Comparison of ENCODE assay signal across 8 cellular contexts in genomic region chr15:43777293-43777819, GRCh38. TPM values are rescaled to one million over a fixed set of nuclear protein-coding genes. Genes with fewer than 3 reads are reported as not detected.
A peak's percentile ranks its signal among the peaks of the same experiment; 100 is the strongest.
DNase-seq lines count a peak whose midpoint lies in the region; ATAC-seq and TF ChIP-seq lines count a peak whose summit lies in the region.

No MANE protein-coding gene starts in this region.

- DNase-seq in Caco-2: no peak
- DNase-seq in PC-3: peak; percentile 77
- peak; percentile 86 to 93 for DNase-seq in activated T-cell treated with anti-CD3 and anti-CD28 coated beads, Interleukin-2, amount 50 U/mL, for 72 hours
- peak; percentile 70 for DNase-seq in fibroblast of gingiva (ENCODE audit: low read depth)
- DNase-seq in nephron progenitor cell: peak; percentile 63
- DNase-seq in stomach: peak; percentile 82

- peak overlapping the region; percentile 90 for H2AFZ ChIP-seq in PC-3 (ENCODE audit: low read length)

- H3K9me3 ChIP-seq in Caco-2 (no peaks in the 10 kb centered on the region), HUES64 (ENCODE audit: insufficient read depth, low read depth, low read length) (no peaks in the 10 kb centered on the region), PC-3 (ENCODE audit: low read length) (no peaks in the 10 kb centered on the region), stomach (no peaks in the 10 kb centered on the region)

- no peaks in the 10 kb centered on the region for H3K9me2 ChIP-seq in PC-3 (replicated peaks; ENCODE audit: low read length)

- no peaks in the 10 kb centered on the region for H3K27me3 Mint-ChIP-seq in Caco-2 (ENCODE audit: insufficient read depth, unreplicated experiment)
- H3K27me3 Mint-ChIP-seq in activated T-cell treated with anti-CD3 and anti-CD28 coated beads, Interleukin-2, amount 50 U/mL, for 72 hours (ENCODE audit: low read depth): no peaks in the 10 kb centered on the region
- H3K27me3 Mint-ChIP-seq in nephron progenitor cell (ENCODE audit: low read depth, poor library complexity): peaks cover 36% of the 10 kb centered on the region

- H3K9me3 Mint-ChIP-seq in Caco-2 (ENCODE audit: unreplicated experiment) (no peaks in the 10 kb centered on the region), nephron progenitor cell (no peaks in the 10 kb centered on the region)
- no peaks in the 10 kb centered on the region for H3K9me3 Mint-ChIP-seq in activated T-cell treated with anti-CD3 and anti-CD28 coated beads, Interleukin-2, amount 50 U/mL, for 72 hours

- no peak for TF ChIP-seq POLR2A in stomach (IDR thresholded peaks at IDR 0.05)

- H3K9ac ChIP-seq in HUES64 (ENCODE audit: low read depth, low read length) (peak overlapping the region; percentile 58), PC-3 (ENCODE audit: low read length) (peak overlapping the region; percentile 73)

- no TSS peak for BruUV-seq in Caco-2 (replicated peaks; lab: Mats Ljungman, UMichigan)
- TSS peak; percentile 14 for BruUV-seq in PC-3 (replicated peaks; lab: Mats Ljungman, UMichigan)

- H3K36me3 Mint-ChIP-seq in Caco-2 (ENCODE audit: insufficient read depth, unreplicated experiment): peaks cover 26% of the 10 kb centered on the region
- H3K36me3 Mint-ChIP-seq in activated T-cell treated with anti-CD3 and anti-CD28 coated beads, Interleukin-2, amount 50 U/mL, for 72 hours (ENCODE audit: insufficient read depth in 2 of 2): no peaks in the 10 kb centered on the region
- H3K36me3 Mint-ChIP-seq in nephron progenitor cell (ENCODE audit: low read depth): peaks cover 7% of the 10 kb centered on the region

- no peak overlapping the region for H3K4me3 ChIP-seq in Caco-2 (ENCODE audit: low read depth, low read length)
- H3K4me3 ChIP-seq in HUES64 (ENCODE audit: low read length): peak overlapping the region; percentile 71
- H3K4me3 ChIP-seq in PC-3 (ENCODE audit: low read length): peak overlapping the region; percentile 83
- H3K4me3 ChIP-seq in stomach: peak overlapping the region; percentile 51 to 65 (median 64)

- intact Hi-C loops in Caco-2 (cut with micrococcal nuclease; ENCODE audit: unreplicated experiment) (no loop called here), PC-3 (cut with micrococcal nuclease) (loop anchor here (2.0 kb wide), 1 partner anchor 15 kb away; the partner anchor contains the start of gene SERF2), stomach (cut with DNase I; ENCODE audit: low total_unique reads) (no loop called here)

- 2% methylated on average over 28 of the region's 28 CpGs for WGBS in HUES64
- WGBS in stomach, 5 donors: 0 to 1% (median 1%) methylated on average over 12 to 28 of the region's 28 CpGs

- peaks cover 10% of the 10 kb centered on the region; the same call in 1 of the 2 replicates for H3K79me2 ChIP-seq in PC-3 (ENCODE audit: low read length)

- H3K27me3 ChIP-seq in Caco-2 (replicated peaks; ENCODE audit: control insufficient read depth, insufficient read depth, low read length) (no peaks in the 10 kb centered on the region), HUES64 (ENCODE audit: insufficient read depth, low read length) (peaks cover 11% of the 10 kb centered on the region; the same call in 1 of the 2 replicates), PC-3 (ENCODE audit: low read length) (no peaks in the 10 kb centered on the region), stomach (no peaks in the 10 kb centered on the region)

- H3K4me3 Mint-ChIP-seq in Caco-2 (ENCODE audit: unreplicated experiment) (peak overlapping the region; percentile 37), nephron progenitor cell (peak overlapping the region; percentile 85)
- H3K4me3 Mint-ChIP-seq in activated T-cell treated with anti-CD3 and anti-CD28 coated beads, Interleukin-2, amount 50 U/mL, for 72 hours: peak overlapping the region; percentile 84 to 98

- H3K27ac Mint-ChIP-seq in Caco-2 (ENCODE audit: unreplicated experiment) (no peak overlapping the region), nephron progenitor cell (no peak overlapping the region)
- peak overlapping the region; percentile 87 for H3K27ac Mint-ChIP-seq in activated T-cell treated with anti-CD3 and anti-CD28 coated beads, Interleukin-2, amount 50 U/mL, for 72 hours

- no peaks in the 10 kb centered on the region for H4K20me1 ChIP-seq in PC-3 (ENCODE audit: low read length)

- TF ChIP-seq CTCF in Caco-2 (IDR thresholded peaks at IDR 0.05; ENCODE audit: insufficient read depth in 1 of 2, low read depth in 1 of 2, low read length in 1 of 2, severe bottlenecking in 1 of 2, unreplicated experiment in 1 of 2) (no peak), PC-3 (conservative IDR thresholded peaks at IDR 0.05; ENCODE audit: low read depth, low read length) (peak; percentile 94), nephron progenitor cell (IDR thresholded peaks at IDR 0.05) (peak; percentile 43), stomach (IDR thresholded peaks at IDR 0.05) (peak in 5 of 7 experiments; percentile 61 to 79 (median 72))

- H3K4me2 ChIP-seq in PC-3 (ENCODE audit: low read length): peak overlapping the region; percentile 82

- no peaks in the 10 kb centered on the region for H3K4me1 ChIP-seq in Caco-2
- H3K4me1 ChIP-seq in HUES64 (ENCODE audit: insufficient read depth, low read length): 0 out of 2 replicates have a peak, but pooled peaks cover 7% of the 10 kb centered on the region
- H3K4me1 ChIP-seq in PC-3 (ENCODE audit: insufficient read depth, low read length): peaks cover 17% of the 10 kb centered on the region; the same call in 1 of the 2 replicates
- H3K4me1 ChIP-seq in stomach: peaks cover 4 to 30% (median 27%) of the 10 kb centered on the region in 4 donors

- H3K27ac ChIP-seq in HUES64 (ENCODE audit: low read depth, low read length) (peak overlapping the region; percentile 31; the same call in 1 of the 2 replicates), PC-3 (ENCODE audit: low read length) (peak overlapping the region; percentile 63), stomach (peak overlapping the region; percentile 88 to 96 (median 92))

- H3K36me3 ChIP-seq in Caco-2 (ENCODE audit: control insufficient read depth, insufficient read depth, low read length) (peaks cover 1% of the 10 kb centered on the region; the same call in 1 of the 2 replicates), HUES64 (ENCODE audit: insufficient read depth, low read length) (peaks cover 19% of the 10 kb centered on the region), PC-3 (ENCODE audit: low read depth, low read length) (peaks cover 17% of the 10 kb centered on the region), stomach (peaks cover 0 to 22% (median 19%) of the 10 kb centered on the region in 4 donors)

- ATAC-seq in GM21390 (IDR thresholded peaks at IDR 0.05; ENCODE audit: unreplicated experiment): peak; percentile 46
- ATAC-seq in PC-3: peak; percentile 52
- ATAC-seq in activated T-cell treated with anti-CD3 and anti-CD28 coated beads, Interleukin-2, amount 50 U/mL, for 72 hours (replicated peaks in 1 of 2): peak; percentile 85 to 90

- no peaks in the 10 kb centered on the region for H3F3A ChIP-seq in PC-3 (ENCODE audit: low read length, unreplicated experiment)

- TF ChIP-seq EP300 in stomach (IDR thresholded peaks at IDR 0.05): no peak

- CTCF ChIA-PET in Caco-2 (lab: Charles Lee) (no interaction called here), PC-3 (lab: Charles Lee) (interaction anchor here (0.5 to 1.1 kb wide), 3 partner anchors 47 to 678 kb away, joined by 4 read pairs; partner anchors contain the start of gene MFAP1)

- H3K4me1 Mint-ChIP-seq in Caco-2 (ENCODE audit: low read depth, unreplicated experiment) (no peaks in the 10 kb centered on the region), nephron progenitor cell (no peaks in the 10 kb centered on the region)
- peaks cover 36% of the 10 kb centered on the region for H3K4me1 Mint-ChIP-seq in activated T-cell treated with anti-CD3 and anti-CD28 coated beads, Interleukin-2, amount 50 U/mL, for 72 hours (ENCODE audit: low read depth)

- POLR2A ChIA-PET in Caco-2 (lab: Charles Lee) (no interaction called here), PC-3 (lab: Charles Lee; ENCODE audit: unreplicated experiment) (interaction anchor here (0.5 kb wide), 1 partner anchor 15 kb away, joined by 3 read pairs; the partner anchor contains the start of gene SERF2)

RNA-seq across cellular contexts. Expression of gene ELL3, which starts 0.6 kb away (rescaled TPM):
- total RNA-seq in Caco-2 (2022) (0.18 TPM in 1 of 2 replicates, not detected in the other), PC-3 (2014; rRNA removed) (15.0 and 35.8 TPM in 2 replicates), stomach (100 to 1,000 TPM in 1 of 5 donors, 10 to 100 TPM in 3, 1 to 10 TPM in 1; 8.1 to 131 (median 45.4) TPM)
- polyA plus RNA-seq in HUES64 (2013, experiment 1 of 2): 2.4 TPM
- 2.9 TPM for polyA plus RNA-seq in HUES64 (2013, experiment 2 of 2)
- total RNA-seq in activated T-cell treated with anti-CD3 and anti-CD28 coated beads, Interleukin-2, amount 50 U/mL, for 72 hours: 1 to 10 TPM; 2.2 to 4.3 TPM
- 10 to 100 TPM in 1 of 3 donors, 1 to 10 TPM in 2; 4.0 to 14.2 (median 5.6) TPM for polyA plus RNA-seq in stomach

RNA-seq across cellular contexts. Expression of gene SERF2, which starts 14.8 kb away (rescaled TPM):
- 816 and 823 TPM in 2 replicates for total RNA-seq in Caco-2 (2022)
- 576 TPM for polyA plus RNA-seq in HUES64 (2013, experiment 1 of 2)
- polyA plus RNA-seq in HUES64 (2013, experiment 2 of 2): 606 TPM
- total RNA-seq in PC-3 (2014; rRNA removed): 665 and 756 TPM in 2 replicates
- total RNA-seq in activated T-cell treated with anti-CD3 and anti-CD28 coated beads, Interleukin-2, amount 50 U/mL, for 72 hours: 100 to 1,000 TPM; 445 to 520 TPM
- total RNA-seq in stomach: 1,000 to 10,000 TPM in 1 of 5 donors, 100 to 1,000 TPM in 4; 276 to 1,195 (median 526) TPM
- 1,000 to 10,000 TPM; 2,001 to 3,403 (median 2,340) TPM for polyA plus RNA-seq in stomach

RNA-seq across cellular contexts. Expression of gene SERINC4, which starts 22.7 kb away (rescaled TPM):
- total RNA-seq in Caco-2 (2022): 0.21 and 0.23 TPM in 2 replicates
- polyA plus RNA-seq in HUES64 (2013, experiment 1 of 2): not detected
- not detected for polyA plus RNA-seq in HUES64 (2013, experiment 2 of 2)
- total RNA-seq in PC-3 (2014; rRNA removed): not detected in 2 replicates
- total RNA-seq in activated T-cell treated with anti-CD3 and anti-CD28 coated beads, Interleukin-2, amount 50 U/mL, for 72 hours: under 1 TPM; 0.14 to 0.23 TPM
- not detected for total RNA-seq in stomach
- under 1 TPM in 2 of 3 donors, not detected in 1; 0.37 to 0.55 TPM for polyA plus RNA-seq in stomach

RNA-seq across cellular contexts. Expression of gene HYPK, which starts 23.0 kb away (rescaled TPM):
- 17.9 and 20.4 TPM in 2 replicates for total RNA-seq in Caco-2 (2022)
- polyA plus RNA-seq in HUES64 (2013, experiment 1 of 2): 11.9 TPM
- 8.7 TPM for polyA plus RNA-seq in HUES64 (2013, experiment 2 of 2)
- total RNA-seq in PC-3 (2014; rRNA removed): 22.8 and 29.4 TPM in 2 replicates
- total RNA-seq in activated T-cell treated with anti-CD3 and anti-CD28 coated beads, Interleukin-2, amount 50 U/mL, for 72 hours: 10 to 100 TPM; 10.3 to 15.2 TPM
- 10 to 100 TPM in 4 of 5 donors, 1 to 10 TPM in 1; 1.8 to 61.6 (median 24.1) TPM for total RNA-seq in stomach
- polyA plus RNA-seq in stomach: 10 to 100 TPM in 2 of 3 donors, 1 to 10 TPM in 1; 5.3 to 56.4 (median 12.9) TPM

RNA-seq across cellular contexts. Expression of gene PDIA3, which starts 31.1 kb away (rescaled TPM):
- total RNA-seq in Caco-2 (2022) (545 and 548 TPM in 2 replicates), PC-3 (2014; rRNA removed) (187 and 210 TPM in 2 replicates), stomach (100 to 1,000 TPM in 2 of 5 donors, 10 to 100 TPM in 3; 16.3 to 227 (median 66.6) TPM)
- polyA plus RNA-seq in HUES64 (2013, experiment 1 of 2): 398 TPM
- 402 TPM for polyA plus RNA-seq in HUES64 (2013, experiment 2 of 2)
- total RNA-seq in activated T-cell treated with anti-CD3 and anti-CD28 coated beads, Interleukin-2, amount 50 U/mL, for 72 hours: 100 to 1,000 TPM; 193 to 244 TPM
- polyA plus RNA-seq in stomach: 100 to 1,000 TPM in 2 of 3 donors, 10 to 100 TPM in 1; 34.7 to 168 (median 112) TPM

Comparison
In these comparisons a context has a peak if more than half of its experiments do, and no peak if none do; other contexts are left out.
1. DNase-seq: peak in PC-3 (single experiment), activated T-cell treated with anti-CD3 and anti-CD28 coated beads, Interleukin-2, amount 50 U/mL, for 72 hours (2 of 2), fibroblast of gingiva (single experiment), nephron progenitor cell (single experiment) and stomach (single experiment); none in Caco-2 (0 of 2).
2. H3K4me3 Mint-ChIP-seq: peak in every context shown above with its lines; median percentile 91 in activated T-cell treated with anti-CD3 and anti-CD28 coated beads, Interleukin-2, amount 50 U/mL, for 72 hours; 85 in nephron progenitor cell; 37 in Caco-2.
3. CTCF ChIP-seq: peak in PC-3 (single experiment), nephron progenitor cell (single experiment) and stomach (5 of 7); none in Caco-2 (0 of 2).
4. H3K27ac ChIP-seq: peak in every context shown above with its lines; median percentile 92 in stomach; 63 in PC-3; 31 in HUES64.
5. Peak in every context shown above with its lines, with median percentiles within 50 percentile points of each other: ATAC-seq.